Comparison of ENCODE assay signal across 10 cellular contexts in the genomic region with DNA sequence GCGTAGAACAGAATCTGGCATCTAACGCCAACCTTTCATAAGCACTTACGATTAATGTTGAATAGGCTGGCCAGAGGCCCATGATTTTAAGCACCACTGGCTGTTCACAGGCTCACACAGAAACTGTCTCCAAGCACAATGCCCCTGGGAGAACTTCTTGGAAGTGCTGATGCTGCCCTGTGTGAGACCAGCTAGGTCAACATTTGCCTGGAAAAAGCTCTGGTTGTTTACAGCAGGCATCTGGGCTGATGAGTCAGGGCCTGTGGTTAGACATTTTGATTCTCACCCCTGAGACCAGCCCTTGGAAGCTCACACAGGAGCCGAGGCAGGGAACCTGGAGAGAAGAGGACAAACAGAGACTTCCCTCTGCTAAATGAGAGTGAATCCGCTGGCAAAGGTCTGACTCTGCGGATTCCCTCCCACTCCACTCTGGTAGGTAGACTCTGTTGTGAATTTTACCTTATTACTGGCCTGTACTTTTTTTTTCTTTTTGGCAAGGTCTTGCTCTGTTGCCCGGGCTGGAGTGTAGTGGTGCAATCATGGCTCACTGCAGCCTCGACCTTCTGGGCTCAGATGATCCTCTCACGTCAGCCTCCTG. TPM values are rescaled to one million over a fixed set of nuclear protein-coding genes. Genes with fewer than 3 reads are reported as not detected.
DNase-seq lines count a peak whose midpoint lies in the region; ATAC-seq and TF ChIP-seq lines count a peak whose summit lies in the region.
"Had no signal": no experiment of that assay in that cellular context is flagged by ENCODE, and none has a peak within 500 bp of the region (broad histone marks: within the 10 kb centered on the region; RNA-seq: fewer than 3 reads in every experiment).

No MANE protein-coding gene starts in this region.

- CTCF ChIA-PET in activated CD8-positive, alpha-beta T cell treated with anti-CD3 and anti-CD28 coated beads, Interleukin-2, amount 10 ng/mL, durations not matched to agents 7 days and 5 days (lab: Charles Lee): no interaction called here

- H4K91ac ChIP-seq in mesenchymal stem cell (ENCODE audit: low read length): peak overlapping the region; percentile 72

- no peaks in the 10 kb centered on the region for H3K36me3 Mint-ChIP-seq in chondrocyte (ENCODE audit: low read depth)
- H3K36me3 Mint-ChIP-seq in activated CD8-positive, alpha-beta T cell treated with anti-CD3 and anti-CD28 coated beads, Interleukin-2, amount 10 ng/mL, durations not matched to agents 7 days and 5 days (ENCODE audit: low read depth): no peaks in the 10 kb centered on the region
- H3K36me3 Mint-ChIP-seq: activated CD8-positive, alpha-beta memory T cell treated with anti-CD3 and anti-CD28 coated beads, Interleukin-2, amount 10 ng/mL, durations not matched to agents 7 days and 5 days; naive B cell had no signal

- H3K18ac ChIP-seq in mesenchymal stem cell (ENCODE audit: low read depth in 1 of 2, low read length in 2 of 2): peak overlapping the region; percentile 28 to 43

- no peak for TF ChIP-seq CTCF in chondrocyte (IDR thresholded peaks at IDR 0.05)

- H3K23ac ChIP-seq in mesenchymal stem cell (ENCODE audit: low read length in 2 of 2): no peak overlapping the region

- H2BK5ac ChIP-seq in mesenchymal stem cell (ENCODE audit: low read depth, low read length, poor library complexity, severe bottlenecking): no peak overlapping the region

- POLR2A ChIA-PET in activated CD8-positive, alpha-beta T cell treated with anti-CD3 and anti-CD28 coated beads, Interleukin-2, amount 10 ng/mL, durations not matched to agents 7 days and 5 days (lab: Charles Lee): no interaction called here

- H4K8ac ChIP-seq in mesenchymal stem cell (ENCODE audit: low read length): no peak overlapping the region

- H3K9me3 Mint-ChIP-seq in chondrocyte (ENCODE audit: low read depth): no peaks in the 10 kb centered on the region
- no peaks in the 10 kb centered on the region for H3K9me3 Mint-ChIP-seq in activated CD8-positive, alpha-beta T cell treated with anti-CD3 and anti-CD28 coated beads, Interleukin-2, amount 10 ng/mL, durations not matched to agents 7 days and 5 days (ENCODE audit: insufficient read depth)
- H3K9me3 Mint-ChIP-seq: naive B cell had no signal

- no peak overlapping the region for H3K14ac ChIP-seq in mesenchymal stem cell (ENCODE audit: low read length in 2 of 2)

- H3K4me1 ChIP-seq in mesenchymal stem cell (ENCODE audit: control insufficient read depth, insufficient read depth, low read depth, low read length): peaks cover 11% of the 10 kb centered on the region

- H3K4ac ChIP-seq in mesenchymal stem cell (ENCODE audit: low read depth in 1 of 2, low read length in 2 of 2): no peak overlapping the region

- H2AK5ac ChIP-seq in mesenchymal stem cell (ENCODE audit: low read length, severe bottlenecking): no peak overlapping the region

- H3K27me3 ChIP-seq in mesenchymal stem cell (ENCODE audit: control insufficient read depth in 1 of 2, insufficient read depth in 1 of 2, low read length in 2 of 2): peaks cover 10 to 53% of the 10 kb centered on the region in 2 experiments

- no peaks in the 10 kb centered on the region for H3K79me1 ChIP-seq in mesenchymal stem cell (replicated peaks; ENCODE audit: low read length, poor library complexity, severe bottlenecking)

- peak overlapping the region; percentile 16 for H3K9ac ChIP-seq in mesenchymal stem cell (ENCODE audit: low read length)

- H2AFZ ChIP-seq in mesenchymal stem cell (ENCODE audit: low read depth, low read length): no peak overlapping the region

- H3K4me3 ChIP-seq in mesenchymal stem cell (ENCODE audit: insufficient read depth in 1 of 2, low read depth in 1 of 2, low read length in 2 of 2): peak overlapping the region in 1 of 2 experiments; percentile 58

- H3K4me3 Mint-ChIP-seq in chondrocyte (ENCODE audit: unreplicated experiment): no peak overlapping the region
- H3K4me3 Mint-ChIP-seq in activated CD8-positive, alpha-beta T cell treated with anti-CD3 and anti-CD28 coated beads, Interleukin-2, amount 10 ng/mL, durations not matched to agents 7 days and 5 days: no peak overlapping the region
- H3K4me3 Mint-ChIP-seq: activated CD8-positive, alpha-beta memory T cell treated with anti-CD3 and anti-CD28 coated beads, Interleukin-2, amount 10 ng/mL, durations not matched to agents 7 days and 5 days; naive B cell had no signal

- WGBS in mesenchymal stem cell: 20% methylated on average over 8 of the region's 9 CpGs

- H3K36me3 ChIP-seq in mesenchymal stem cell (ENCODE audit: control insufficient read depth in 1 of 2, insufficient read depth in 2 of 2, low read depth in 1 of 2, low read length in 2 of 2): no peaks in the 10 kb centered on the region

- H3K9me3 ChIP-seq in mesenchymal stem cell (ENCODE audit: control insufficient read depth, low read length): no peaks in the 10 kb centered on the region

- peak overlapping the region in 1 of 2 experiments; percentile 61 for H2BK12ac ChIP-seq in mesenchymal stem cell (ENCODE audit: low read length in 2 of 2)

- peak overlapping the region; percentile 57 for H3K27ac ChIP-seq in mesenchymal stem cell (ENCODE audit: low read length, poor library complexity, severe bottlenecking)

- H2BK15ac ChIP-seq in mesenchymal stem cell (ENCODE audit: low read depth, poor library complexity, severe bottlenecking): no peak overlapping the region

- peak overlapping the region; percentile 88 for H3K27ac Mint-ChIP-seq in chondrocyte (ENCODE audit: unreplicated experiment)
- no peak overlapping the region for H3K27ac Mint-ChIP-seq in activated CD8-positive, alpha-beta T cell treated with anti-CD3 and anti-CD28 coated beads, Interleukin-2, amount 10 ng/mL, durations not matched to agents 7 days and 5 days
- H3K27ac Mint-ChIP-seq: activated CD8-positive, alpha-beta memory T cell treated with anti-CD3 and anti-CD28 coated beads, Interleukin-2, amount 10 ng/mL, durations not matched to agents 7 days and 5 days; naive B cell had no signal

- DNase-seq in AG08395 (ENCODE audit: low spot score) (peak; percentile 84), LHCN-M2 (ENCODE audit: low read depth) (peak; percentile 85), chondrocyte (ENCODE audit: low spot score) (no peak), mesenchymal stem cell (peak; percentile 98)
- DNase-seq in activated CD8-positive, alpha-beta T cell treated with anti-CD3 and anti-CD28 coated beads, Interleukin-2, amount 10 ng/mL, durations not matched to agents 7 days and 5 days: no peak
- DNase-seq: activated CD8-positive, alpha-beta memory T cell treated with anti-CD3 and anti-CD28 coated beads, Interleukin-2, amount 10 ng/mL, durations not matched to agents 7 days and 5 days; naive B cell had no signal

- no peak overlapping the region for H3K4me2 ChIP-seq in mesenchymal stem cell (ENCODE audit: low read length, poor library complexity, severe bottlenecking)

- H3K4me1 Mint-ChIP-seq in chondrocyte (ENCODE audit: low read depth): peaks cover 40% of the 10 kb centered on the region
- no peaks in the 10 kb centered on the region for H3K4me1 Mint-ChIP-seq in activated CD8-positive, alpha-beta T cell treated with anti-CD3 and anti-CD28 coated beads, Interleukin-2, amount 10 ng/mL, durations not matched to agents 7 days and 5 days (ENCODE audit: low read depth)
- H3K4me1 Mint-ChIP-seq: activated CD8-positive, alpha-beta memory T cell treated with anti-CD3 and anti-CD28 coated beads, Interleukin-2, amount 10 ng/mL, durations not matched to agents 7 days and 5 days; naive B cell had no signal

- H3K27me3 Mint-ChIP-seq in chondrocyte (ENCODE audit: low read depth): peaks cover 5% of the 10 kb centered on the region
- H3K27me3 Mint-ChIP-seq in activated CD8-positive, alpha-beta T cell treated with anti-CD3 and anti-CD28 coated beads, Interleukin-2, amount 10 ng/mL, durations not matched to agents 7 days and 5 days (ENCODE audit: low read depth): peaks cover 25% of the 10 kb centered on the region

- no peak overlapping the region for H2BK120ac ChIP-seq in mesenchymal stem cell (ENCODE audit: low read depth, low read length)

- ATAC-seq in activated CD8-positive, alpha-beta T cell treated with anti-CD3 and anti-CD28 coated beads, Interleukin-2, amount 10 ng/mL, durations not matched to agents 7 days and 5 days: no peak
- ATAC-seq in GM19397 (IDR thresholded peaks at IDR 0.05; ENCODE audit: unreplicated experiment) (no peak), GM18909 (IDR thresholded peaks at IDR 0.05; ENCODE audit: poor library complexity, unreplicated experiment) (no peak), HG03432 (IDR thresholded peaks at IDR 0.05; ENCODE audit: unreplicated experiment) (no peak)
- ATAC-seq: activated CD8-positive, alpha-beta memory T cell treated with anti-CD3 and anti-CD28 coated beads, Interleukin-2, amount 10 ng/mL, durations not matched to agents 7 days and 5 days had no signal

RNA-seq across cellular contexts. Expression of gene SULF2, which starts 6.8 kb away (rescaled TPM):
- 2.4 and 3.2 TPM in 2 replicates for total RNA-seq in LHCN-M2 (2014; rRNA removed)
- polyA plus RNA-seq in LHCN-M2 (2012): 1.4 TPM
- 82.4 to 120 TPM (median 85.7 TPM) in 3 replicates for total RNA-seq in chondrocyte
- 216 TPM for polyA plus RNA-seq in mesenchymal stem cell (2013, experiment 1 of 2)
- 209 TPM for polyA plus RNA-seq in mesenchymal stem cell (2013, experiment 2 of 2)
- total RNA-seq in activated CD8-positive, alpha-beta T cell treated with anti-CD3 and anti-CD28 coated beads, Interleukin-2, amount 10 ng/mL, durations not matched to agents 7 days and 5 days: under 1 TPM; 0.58 to 0.70 TPM

Comparison
In these comparisons a context has a peak if more than half of its experiments do, and no peak if none do; other contexts are left out.
1. DNase-seq: peak in AG08395 (single experiment), LHCN-M2 (single experiment) and mesenchymal stem cell (single experiment); none in chondrocyte (single experiment) and activated CD8-positive, alpha-beta T cell treated with anti-CD3 and anti-CD28 coated beads, Interleukin-2, amount 10 ng/mL, durations not matched to agents 7 days and 5 days (single experiment).
2. RNA of gene SULF2, which starts 6.8 kb away (total RNA-seq): 82.4 to 120 TPM in chondrocyte; 2.4 to 3.2 TPM in LHCN-M2 and 0.58 to 0.70 TPM in activated CD8-positive, alpha-beta T cell treated with anti-CD3 and anti-CD28 coated beads, Interleukin-2, amount 10 ng/mL, durations not matched to agents 7 days and 5 days; every median in the first group is over 10 times any median in the second.